Comparison of ENCODE assay signal across 2 cellular contexts in genomic region chr17:18970582-18971480, GRCh38.
TF ChIP-seq lines count a peak whose summit lies in the region.

No MANE protein-coding gene starts in this region.

TF ChIP-seq in SK-N-SH, 30 proteins besides CTCF, POLR2A, EP300 and RAD21 (continued from another document):
- TF ChIP-seq, protein P1, sequence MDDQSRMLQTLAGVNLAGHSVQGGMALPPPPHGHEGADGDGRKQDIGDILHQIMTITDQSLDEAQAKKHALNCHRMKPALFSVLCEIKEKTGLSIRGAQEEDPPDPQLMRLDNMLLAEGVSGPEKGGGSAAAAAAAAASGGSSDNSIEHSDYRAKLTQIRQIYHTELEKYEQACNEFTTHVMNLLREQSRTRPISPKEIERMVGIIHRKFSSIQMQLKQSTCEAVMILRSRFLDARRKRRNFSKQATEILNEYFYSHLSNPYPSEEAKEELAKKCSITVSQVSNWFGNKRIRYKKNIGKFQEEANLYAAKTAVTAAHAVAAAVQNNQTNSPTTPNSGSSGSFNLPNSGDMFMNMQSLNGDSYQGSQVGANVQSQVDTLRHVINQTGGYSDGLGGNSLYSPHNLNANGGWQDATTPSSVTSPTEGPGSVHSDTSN (IDR thresholded peaks at IDR 0.05): no peak
- TF ChIP-seq, protein P2, sequence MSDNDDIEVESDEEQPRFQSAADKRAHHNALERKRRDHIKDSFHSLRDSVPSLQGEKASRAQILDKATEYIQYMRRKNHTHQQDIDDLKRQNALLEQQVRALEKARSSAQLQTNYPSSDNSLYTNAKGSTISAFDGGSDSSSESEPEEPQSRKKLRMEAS (IDR thresholded peaks at IDR 0.05; ENCODE audit: low read depth): no peak
- TF ChIP-seq MXI1 (IDR thresholded peaks at IDR 0.05; ENCODE audit: low read depth, low read length) (no peak), NFIC (IDR thresholded peaks at IDR 0.05; ENCODE audit: borderline replicate concordance) (no peak), FOXJ3 (CRISPR knock-in tag; IDR thresholded peaks at IDR 0.05) (no peak), EZH2phosphoT487 (IDR thresholded peaks at IDR 0.05; ENCODE audit: borderline replicate concordance, low read depth) (no peak), FOXM1 (IDR thresholded peaks at IDR 0.05; ENCODE audit: low read depth) (no peak), TCF12 (IDR thresholded peaks at IDR 0.05) (no peak)

TF ChIP-seq in SK-N-SH treated with all-trans-retinoic acid at 6 μM for 48 hours, 23 proteins besides CTCF, POLR2A, EP300 and RAD21 (continued from another document):
- TF ChIP-seq, protein P3, sequence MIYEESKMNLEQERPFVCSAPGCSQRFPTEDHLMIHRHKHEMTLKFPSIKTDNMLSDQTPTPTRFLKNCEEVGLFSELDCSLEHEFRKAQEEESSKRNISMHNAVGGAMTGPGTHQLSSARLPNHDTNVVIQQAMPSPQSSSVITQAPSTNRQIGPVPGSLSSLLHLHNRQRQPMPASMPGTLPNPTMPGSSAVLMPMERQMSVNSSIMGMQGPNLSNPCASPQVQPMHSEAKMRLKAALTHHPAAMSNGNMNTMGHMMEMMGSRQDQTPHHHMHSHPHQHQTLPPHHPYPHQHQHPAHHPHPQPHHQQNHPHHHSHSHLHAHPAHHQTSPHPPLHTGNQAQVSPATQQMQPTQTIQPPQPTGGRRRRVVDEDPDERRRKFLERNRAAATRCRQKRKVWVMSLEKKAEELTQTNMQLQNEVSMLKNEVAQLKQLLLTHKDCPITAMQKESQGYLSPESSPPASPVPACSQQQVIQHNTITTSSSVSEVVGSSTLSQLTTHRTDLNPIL (CRISPR knock-in tag; IDR thresholded peaks at IDR 0.05; ENCODE audit: low read depth): no peak
- TF ChIP-seq PPARA (CRISPR knock-in tag; IDR thresholded peaks at IDR 0.05; ENCODE audit: borderline replicate concordance) (no peak), ESRRG (CRISPR knock-in tag; IDR thresholded peaks at IDR 0.05) (no peak), ZNF8 (CRISPR knock-in tag; IDR thresholded peaks at IDR 0.05) (no peak), GLIS3 (CRISPR knock-in tag; IDR thresholded peaks at IDR 0.05) (no peak), ZNF70 (CRISPR knock-in tag; IDR thresholded peaks at IDR 0.05) (no peak), SNAI2 (CRISPR knock-in tag; IDR thresholded peaks at IDR 0.05) (no peak), CSRNP3 (CRISPR knock-in tag; IDR thresholded peaks at IDR 0.05) (no peak), ISL1 (CRISPR knock-in tag; IDR thresholded peaks at IDR 0.05) (no peak), ZC3H10 (CRISPR knock-in tag; IDR thresholded peaks at IDR 0.05) (no peak)
